ENCODE assay signal across 1 cellular context in genomic region chr3:99970198-99970597, GRCh38.
TF ChIP-seq lines count a peak whose summit lies in the region.

No MANE protein-coding gene starts in this region.

TF ChIP-seq in WTC11, 78 proteins besides CTCF, POLR2A, EP300 and RAD21 (continued from another document):
- no peak for TF ChIP-seq ZNF281 (CRISPR knock-in tag; IDR thresholded peaks at IDR 0.05)
- no peak for TF ChIP-seq NR1H2 (CRISPR knock-in tag; IDR thresholded peaks at IDR 0.05)
- no peak for TF ChIP-seq FOXP4 (CRISPR knock-in tag; IDR thresholded peaks at IDR 0.05)
- TF ChIP-seq MAX (CRISPR knock-in tag; IDR thresholded peaks at IDR 0.05) = no peak
- TF ChIP-seq PRRX2 (CRISPR knock-in tag; IDR thresholded peaks at IDR 0.05) = no peak
- TF ChIP-seq PREB (CRISPR knock-in tag; IDR thresholded peaks at IDR 0.05; ENCODE audit: borderline replicate concordance) = no peak
- TF ChIP-seq MXD4 (CRISPR knock-in tag; IDR thresholded peaks at IDR 0.05; ENCODE audit: borderline replicate concordance) = no peak
- no peak for TF ChIP-seq ELF4 (CRISPR knock-in tag; IDR thresholded peaks at IDR 0.05; ENCODE audit: low read depth)
- TF ChIP-seq NFE2L1 (CRISPR knock-in tag; IDR thresholded peaks at IDR 0.05) = no peak
